Comparison of ENCODE assay signal across 20 cellular contexts in genomic region chr3:10226293-10226692, GRCh38. TPM values are rescaled to one million over a fixed set of nuclear protein-coding genes. Genes with fewer than 3 reads are reported as not detected.
A peak's percentile ranks its signal among the peaks of the same experiment; 100 is the strongest.
DNase-seq lines count a peak whose midpoint lies in the region; ATAC-seq and TF ChIP-seq lines count a peak whose summit lies in the region.
"Had no signal": no experiment of that assay in that cellular context is flagged by ENCODE, and none has a peak within 500 bp of the region (broad histone marks: within the 10 kb centered on the region; RNA-seq: fewer than 3 reads in every experiment).

No MANE protein-coding gene starts in this region.

- peak overlapping the region; percentile 21 for H3K4me2 ChIP-seq in SU-DHL-6 (ENCODE audit: low read depth, low read length, poor library complexity, severe bottlenecking)
- H3K4me2 ChIP-seq: KMS-11, smooth muscle cell had no signal

- H3K4me3 Mint-ChIP-seq in memory B cell, result peak overlapping the region; percentile 43
- H3K4me3 Mint-ChIP-seq: activated CD4-positive, alpha-beta T cell treated with anti-CD3 and anti-CD28 coated beads for 36 hours; nephron progenitor cell had no signal

- H3F3A ChIP-seq in SU-DHL-6 (ENCODE audit: insufficient read depth), result 0 out of 2 replicates have a peak, but pooled peaks cover 7% of the 10 kb centered on the region

- H3K4me1 ChIP-seq in upper lobe of left lung (peaks cover 24 to 32% (median 28%) of the 10 kb centered on the region in 4 donors), thyroid gland (peaks cover 4 to 8% of the 10 kb centered on the region in 2 donors)
- H3K4me1 ChIP-seq: prostate gland had no signal

- H3K27ac Mint-ChIP-seq in memory B cell, result peak overlapping the region; percentile 89
- H3K27ac Mint-ChIP-seq: activated CD4-positive, alpha-beta T cell treated with anti-CD3 and anti-CD28 coated beads for 36 hours; nephron progenitor cell had no signal

- no peak overlapping the region for H3K9ac ChIP-seq in SU-DHL-6 (ENCODE audit: low read length)
- H3K9ac ChIP-seq: KMS-11 had no signal

- ATAC-seq in HG02885 (IDR thresholded peaks at IDR 0.05; ENCODE audit: poor library complexity, unreplicated experiment), result peak; percentile 36
- peak; percentile 71 for ATAC-seq in memory B cell (ENCODE audit: low read depth)
- ATAC-seq in GM21360 (IDR thresholded peaks at IDR 0.05; ENCODE audit: unreplicated experiment), result no peak
- no peak for ATAC-seq in upper lobe of left lung (ENCODE audit: low FRiP score in 2 of 2)
- ATAC-seq: activated CD4-positive, alpha-beta T cell treated with anti-CD3 and anti-CD28 coated beads for 36 hours had no signal

- no peak overlapping the region for H3K4me3 ChIP-seq in SU-DHL-6 (ENCODE audit: insufficient read depth, low read length, poor library complexity, severe bottlenecking)
- no peak overlapping the region for H3K4me3 ChIP-seq in upper lobe of left lung
- H3K4me3 ChIP-seq in thyroid gland (replicated peaks in 1 of 3), result no peak overlapping the region
- H3K4me3 ChIP-seq: esophagus muscularis mucosa, prostate gland, smooth muscle cell had no signal

- H3K9me3 ChIP-seq in SU-DHL-6 (ENCODE audit: insufficient read depth, low read length) (no peaks in the 10 kb centered on the region), upper lobe of left lung (no peaks in the 10 kb centered on the region), thyroid gland (no peaks in the 10 kb centered on the region)
- H3K9me3 ChIP-seq: esophagus muscularis mucosa, prostate gland had no signal

- TF ChIP-seq EP300 in upper lobe of left lung (IDR thresholded peaks at IDR 0.05), result no peak

- H3K36me3 Mint-ChIP-seq in memory B cell, result peaks cover 13% of the 10 kb centered on the region

- DNase-seq in memory B cell (ENCODE audit: low spot score in 2 of 2), result peak; percentile 34 to 42
- no peak for DNase-seq in EL
- DNase-seq in upper lobe of left lung, result no peak
- no peak for DNase-seq in thyroid gland
- DNase-seq: activated CD4-positive, alpha-beta T cell treated with anti-CD3 and anti-CD28 coated beads for 36 hours; activated effector memory CD4-positive, alpha-beta T cell treated with anti-CD3 and anti-CD28 coated beads, Interleukin-2, amount 50 U/mL, for 16 hours; Calu3; glutamatergic neuron; kidney glomerular epithelial cell; NCI-H1105 treated with DMSO at 0.1 percent for 48 hours; nephron progenitor cell had no signal

- H3K9me3 Mint-ChIP-seq in memory B cell, result no peaks in the 10 kb centered on the region
- H3K9me3 Mint-ChIP-seq: nephron progenitor cell had no signal

- WGBS in upper lobe of left lung, 2 donors, result 82 to 84% methylated on average over 10 of the region's 10 CpGs
- 76 to 81% methylated on average over 10 of the region's 10 CpGs for WGBS in thyroid gland, 2 donors

- peaks cover 41% of the 10 kb centered on the region for H3K4me1 Mint-ChIP-seq in memory B cell

- no peaks in the 10 kb centered on the region for H3K9me2 ChIP-seq in SU-DHL-6 (replicated peaks; ENCODE audit: insufficient read depth, low read length)

- no peak for TF ChIP-seq CTCF in SU-DHL-6 (IDR thresholded peaks at IDR 0.05; ENCODE audit: insufficient read depth, low read length, poor library complexity, severe bottlenecking)
- no peak for TF ChIP-seq CTCF in upper lobe of left lung (IDR thresholded peaks at IDR 0.05)
- no peak for TF ChIP-seq CTCF in thyroid gland (IDR thresholded peaks at IDR 0.05)

- H4K20me1 ChIP-seq in SU-DHL-6 (ENCODE audit: low read depth, low read length), result no peaks in the 10 kb centered on the region

- H3K27ac ChIP-seq in SU-DHL-6 (ENCODE audit: low read depth, low read length) (0 out of 2 replicates have a peak overlapping the region, but pooled peaks have one; percentile 17), upper lobe of left lung (no peak overlapping the region), thyroid gland (no peak overlapping the region)
- H3K27ac ChIP-seq: esophagus muscularis mucosa, HL-60, KMS-11, prostate gland had no signal

- H3K27me3 ChIP-seq in SU-DHL-6 (ENCODE audit: low read length), result no peaks in the 10 kb centered on the region
- H3K27me3 ChIP-seq in upper lobe of left lung, result no peaks in the 10 kb centered on the region
- H3K27me3 ChIP-seq in thyroid gland, result no peaks in the 10 kb centered on the region
- H3K27me3 ChIP-seq: esophagus muscularis mucosa had no signal

- intact Hi-C loops in thyroid gland (cut with DNase I), result loop anchor here (10.0 kb wide), 1 partner anchor 111 kb away; the partner anchor contains the start of gene BRK1

- H3K36me3 ChIP-seq in SU-DHL-6 (ENCODE audit: low read length), result no peaks in the 10 kb centered on the region
- H3K36me3 ChIP-seq in upper lobe of left lung, result peaks cover 0 to 31% (median 5%) of the 10 kb centered on the region in 4 donors
- peaks cover 0 to 3% of the 10 kb centered on the region in 2 donors for H3K36me3 ChIP-seq in thyroid gland
- H3K36me3 ChIP-seq: prostate gland had no signal

- no peaks in the 10 kb centered on the region for H3K27me3 Mint-ChIP-seq in memory B cell
- H3K27me3 Mint-ChIP-seq: activated CD4-positive, alpha-beta T cell treated with anti-CD3 and anti-CD28 coated beads for 36 hours had no signal

- H2AFZ ChIP-seq in SU-DHL-6 (ENCODE audit: low read depth, low read length, severe bottlenecking), result peak overlapping the region; percentile 3

- TF ChIP-seq POLR2A in GM19099 (IDR thresholded peaks at IDR 0.05; ENCODE audit: extremely low read depth, insufficient read length, low read depth), result peak; percentile 23
- TF ChIP-seq POLR2A in upper lobe of left lung (IDR thresholded peaks at IDR 0.05), result no peak
- TF ChIP-seq POLR2A in thyroid gland (IDR thresholded peaks at IDR 0.05), result no peak

- no peaks in the 10 kb centered on the region for H3K79me2 ChIP-seq in SU-DHL-6 (ENCODE audit: insufficient read depth, low read length)

RNA-seq across cellular contexts. Expression of gene TATDN2, which starts 22.0 kb away (rescaled TPM):
- 10 to 100 TPM; 20.3 to 34.6 (median 26.0) TPM for total RNA-seq in upper lobe of left lung
- total RNA-seq in thyroid gland, result 10 to 100 TPM; 21.4 to 37.1 (median 30.1) TPM

Comparison
In these comparisons a context has a peak if more than half of its experiments do, and no peak if none do; other contexts are left out.
1. ATAC-seq: peak in HG02885 (single experiment) and memory B cell (single experiment); none in GM21360 (single experiment) and upper lobe of left lung (0 of 2).
2. DNase-seq: peak in memory B cell (2 of 2); none in EL (single experiment), upper lobe of left lung (0 of 2) and thyroid gland (0 of 2).